In genomic region chr1:35577071-35577998, GRCh38 we compare ENCODE assay signal across 8 cellular contexts. TPM values are rescaled to one million over a fixed set of nuclear protein-coding genes. Genes with fewer than 3 reads are reported as not detected.
A peak's percentile ranks its signal among the peaks of the same experiment; 100 is the strongest.
DNase-seq lines count a peak whose midpoint lies in the region; ATAC-seq and TF ChIP-seq lines count a peak whose summit lies in the region.

No MANE protein-coding gene starts in this region.

- peak; percentile 58 to 68 for DNase-seq in activated CD4-positive, alpha-beta T cell treated with anti-CD3 and anti-CD28 coated beads, Interleukin-2, amount 50 U/mL, for 48 hours
- DNase-seq in endothelial cell (ENCODE audit: low spot score): peak; percentile 43
- DNase-seq in nephron progenitor cell: peak; percentile 51
- no peak for DNase-seq in type B pancreatic cell (ENCODE audit: extremely low spot score, unreplicated experiment)
- DNase-seq in D341Med (ENCODE audit: low spot score): no peak

- H3K27me3 Mint-ChIP-seq in endothelial cell (ENCODE audit: unreplicated experiment) (peaks cover 20% of the 10 kb centered on the region), nephron progenitor cell (ENCODE audit: low read depth, poor library complexity) (peaks cover 95% of the 10 kb centered on the region), type B pancreatic cell (peaks cover 51% of the 10 kb centered on the region)

- H3K9me3 Mint-ChIP-seq in endothelial cell (ENCODE audit: unreplicated experiment) (no peaks in the 10 kb centered on the region), nephron progenitor cell (no peaks in the 10 kb centered on the region), type B pancreatic cell (no peaks in the 10 kb centered on the region)

- H3K4me1 Mint-ChIP-seq in endothelial cell (ENCODE audit: unreplicated experiment): peaks cover 25% of the 10 kb centered on the region
- H3K4me1 Mint-ChIP-seq in nephron progenitor cell: peaks cover 26% of the 10 kb centered on the region
- H3K4me1 Mint-ChIP-seq in type B pancreatic cell (ENCODE audit: unreplicated experiment): peaks cover 17% of the 10 kb centered on the region

- ATAC-seq in HG03139 (IDR thresholded peaks at IDR 0.05; ENCODE audit: unreplicated experiment) (peak; percentile 74), HG02870 (IDR thresholded peaks at IDR 0.05; ENCODE audit: unreplicated experiment) (no peak)

- TF ChIP-seq CTCF in endothelial cell (IDR thresholded peaks at IDR 0.05; ENCODE audit: unreplicated experiment) (no peak), nephron progenitor cell (IDR thresholded peaks at IDR 0.05) (no peak), type B pancreatic cell (conservative IDR thresholded peaks at IDR 0.05) (no peak)

- peak; percentile 53 for TF ChIP-seq POLR2A in GM10847 (IDR thresholded peaks at IDR 0.05; ENCODE audit: extremely low read depth, insufficient read length)

- H3K36me3 Mint-ChIP-seq in endothelial cell (ENCODE audit: low read depth, unreplicated experiment): peaks cover 13% of the 10 kb centered on the region
- no peaks in the 10 kb centered on the region for H3K36me3 Mint-ChIP-seq in nephron progenitor cell (ENCODE audit: low read depth)
- H3K36me3 Mint-ChIP-seq in type B pancreatic cell: no peaks in the 10 kb centered on the region

- H3K27ac Mint-ChIP-seq in endothelial cell (ENCODE audit: unreplicated experiment) (peak overlapping the region; percentile 83), nephron progenitor cell (no peak overlapping the region), type B pancreatic cell (peak overlapping the region; percentile 78)

- H3K4me3 Mint-ChIP-seq in endothelial cell (ENCODE audit: unreplicated experiment) (peak overlapping the region; percentile 86), nephron progenitor cell (peak overlapping the region; percentile 66), type B pancreatic cell (peak overlapping the region; percentile 83)

RNA-seq across cellular contexts. Expression of gene TFAP2E, which starts 4.2 kb away (rescaled TPM):
- total RNA-seq in endothelial cell (ENCODE audit: unreplicated experiment) (3.6 TPM), type B pancreatic cell (ENCODE audit: low replicate concordance) (1.3 and 1.4 TPM in 2 replicates)

RNA-seq across cellular contexts. Expression of gene NCDN, which starts 19.7 kb away (rescaled TPM):
- total RNA-seq in endothelial cell (ENCODE audit: unreplicated experiment) (21.6 TPM), type B pancreatic cell (ENCODE audit: low replicate concordance) (21.8 and 27.2 TPM in 2 replicates)

RNA-seq across cellular contexts. Expression of gene KIAA0319L, which starts 20.1 kb away (rescaled TPM):
- 69.2 TPM for total RNA-seq in endothelial cell (ENCODE audit: unreplicated experiment)
- 48.6 and 56.9 TPM in 2 replicates for total RNA-seq in type B pancreatic cell (ENCODE audit: low replicate concordance)

Comparison
In these comparisons a context has a peak if more than half of its experiments do, and no peak if none do; other contexts are left out.
1. DNase-seq: peak in activated CD4-positive, alpha-beta T cell treated with anti-CD3 and anti-CD28 coated beads, Interleukin-2, amount 50 U/mL, for 48 hours (2 of 2), endothelial cell (single experiment) and nephron progenitor cell (single experiment); none in type B pancreatic cell (single experiment) and D341Med (single experiment).
2. Peak in every context shown above with its lines, with median percentiles within 50 percentile points of each other: H3K4me3 Mint-ChIP-seq.